ENCODE assay signal across 17 cellular contexts in the genomic region with DNA sequence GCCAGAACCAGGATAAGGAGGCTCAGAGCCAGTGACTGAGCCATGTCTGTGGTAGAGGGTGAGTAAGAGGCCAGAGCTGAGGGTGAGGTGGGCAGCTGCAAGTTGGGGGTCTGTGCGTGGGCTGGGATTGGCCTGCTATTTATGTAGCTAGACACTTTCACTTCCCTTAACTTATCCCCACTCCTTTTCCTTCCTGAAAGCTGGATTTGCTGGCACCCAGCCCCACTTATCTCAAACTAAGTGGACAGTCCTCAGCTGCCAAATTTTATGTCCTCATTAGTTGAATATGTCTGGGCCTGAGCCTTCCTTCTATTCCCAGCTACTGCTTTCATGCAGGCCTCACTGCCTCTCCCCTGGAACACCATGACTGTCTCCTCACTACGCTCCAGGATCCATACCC. TPM values are rescaled to one million over a fixed set of nuclear protein-coding genes. Genes with fewer than 3 reads are reported as not detected.
DNase-seq lines count a peak whose midpoint lies in the region; ATAC-seq and TF ChIP-seq lines count a peak whose summit lies in the region.
"Had no signal": no experiment of that assay in that cellular context is flagged by ENCODE, and none has a peak within 500 bp of the region (broad histone marks: within the 10 kb centered on the region; RNA-seq: fewer than 3 reads in every experiment).

A gene with protein sequence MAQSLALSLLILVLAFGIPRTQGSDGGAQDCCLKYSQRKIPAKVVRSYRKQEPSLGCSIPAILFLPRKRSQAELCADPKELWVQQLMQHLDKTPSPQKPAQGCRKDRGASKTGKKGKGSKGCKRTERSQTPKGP (minus strand): TSS at position 114 of the 400 bp plus-strand sequence. CDS start 70 bp downstream, at position 44.

- no peak for TF ChIP-seq POLR2A in NB4 (IDR thresholded peaks at IDR 0.05; ENCODE audit: extremely low read depth, insufficient read length)
- TF ChIP-seq POLR2A in spleen (IDR thresholded peaks at IDR 0.05): no peak

- no peaks in the 10 kb centered on the region for H3K27me3 Mint-ChIP-seq in activated naive CD4-positive, alpha-beta T cell treated with anti-CD3 and anti-CD28 coated beads for 36 hours (ENCODE audit: low read depth)
- H3K27me3 Mint-ChIP-seq in immature natural killer cell (ENCODE audit: low read depth in 3 of 3): peaks cover 5 to 14% (median 13%) of the 10 kb centered on the region in 3 donors

- WGBS in spleen, 5 donors: 33 to 80% (median 56%) methylated on average over 2 of the region's 2 CpGs

- intact Hi-C loops in spleen (cut with DNase I; ENCODE audit: low total_unique reads): no loop called here
- intact Hi-C loops in activated naive CD4-positive, alpha-beta T cell treated with anti-CD3 and anti-CD28 coated beads for 36 hours (cut with micrococcal nuclease): no loop called here

- H3K27ac ChIP-seq in spleen: peak within 1 kb of the TSS in 7 of 8 donors; percentile 29 to 57 (median 44)
- H3K27ac ChIP-seq: brain microvascular endothelial cell, GM23248, KMS-11, psoas muscle had no signal

- no peak within 1 kb of the TSS for H3K4me3 ChIP-seq in NB4 (ENCODE audit: low read depth, low read length)
- H3K4me3 ChIP-seq in spleen: no peak within 1 kb of the TSS
- H3K4me3 ChIP-seq: GM23248, psoas muscle had no signal

- ATAC-seq in left lobe of liver: peak; percentile 82
- no peak for ATAC-seq in GM18502 (IDR thresholded peaks at IDR 0.05; ENCODE audit: poor library complexity, unreplicated experiment)
- ATAC-seq: psoas muscle, T-helper 17 cell had no signal

- no peaks in the 10 kb centered on the region for H3K9me3 Mint-ChIP-seq in activated naive CD4-positive, alpha-beta T cell treated with anti-CD3 and anti-CD28 coated beads for 36 hours
- H3K9me3 Mint-ChIP-seq in immature natural killer cell: no peaks in the 10 kb centered on the region
- H3K9me3 Mint-ChIP-seq: activated CD4-positive, alpha-beta T cell treated with anti-CD3 and anti-CD28 coated beads, Interleukin-2, amount 10 ng/mL, durations not matched to agents 24 days and 14 days had no signal

- H3K36me3 ChIP-seq in spleen: no peaks in the 10 kb centered on the region
- H3K36me3 ChIP-seq: BE2C, brain microvascular endothelial cell had no signal

- H3K36me3 Mint-ChIP-seq in activated naive CD4-positive, alpha-beta T cell treated with anti-CD3 and anti-CD28 coated beads for 36 hours (ENCODE audit: low read depth): no peaks in the 10 kb centered on the region
- no peaks in the 10 kb centered on the region for H3K36me3 Mint-ChIP-seq in immature natural killer cell

- H3K4me1 Mint-ChIP-seq in activated naive CD4-positive, alpha-beta T cell treated with anti-CD3 and anti-CD28 coated beads for 36 hours (ENCODE audit: low read depth): no peaks in the 10 kb centered on the region
- no peaks in the 10 kb centered on the region for H3K4me1 Mint-ChIP-seq in immature natural killer cell
- H3K4me1 Mint-ChIP-seq: activated CD4-positive, alpha-beta T cell treated with anti-CD3 and anti-CD28 coated beads, Interleukin-2, amount 10 ng/mL, durations not matched to agents 24 days and 14 days had no signal

- no peak within 1 kb of the TSS for H3K4me3 Mint-ChIP-seq in activated naive CD4-positive, alpha-beta T cell treated with anti-CD3 and anti-CD28 coated beads for 36 hours
- H3K4me3 Mint-ChIP-seq in immature natural killer cell: no peak within 1 kb of the TSS
- H3K4me3 Mint-ChIP-seq: activated CD4-positive, alpha-beta T cell treated with anti-CD3 and anti-CD28 coated beads, Interleukin-2, amount 10 ng/mL, durations not matched to agents 24 days and 14 days; T-helper 17 cell had no signal

- no peaks in the 10 kb centered on the region for H3K27me3 ChIP-seq in spleen (replicated peaks in 1 of 7)

- CTCF ChIA-PET in activated naive CD4-positive, alpha-beta T cell treated with anti-CD3 and anti-CD28 coated beads for 36 hours (lab: Charles Lee): interaction anchor here (1.1 to 1.6 kb wide), 3 partner anchors 7 to 45 kb away, joined by 3 to 4 read pairs (median 3); no protein-coding TSS in a partner anchor

- DNase-seq in NB4 (ENCODE audit: low read depth) (peak; percentile 30), dermis microvascular lymphatic vessel endothelial cell (ENCODE audit: low read depth in 2 of 2) (peak; percentile 30 to 38), left lobe of liver (ENCODE audit: low spot score) (peak; percentile 59), spleen (no peak), immature natural killer cell (no peak)
- no peak for DNase-seq in activated naive CD4-positive, alpha-beta T cell treated with anti-CD3 and anti-CD28 coated beads for 36 hours
- DNase-seq in activated naive CD4-positive, alpha-beta T cell treated with anti-CD3 and anti-CD28 coated beads, Interleukin-2, amount 50 U/mL, for 16 hours: no peak
- DNase-seq: activated CD4-positive, alpha-beta T cell treated with anti-CD3 and anti-CD28 coated beads, Interleukin-2, amount 10 ng/mL, durations not matched to agents 24 days and 14 days; BE2C; brain microvascular endothelial cell; GM23248; midbrain; psoas muscle; stimulated activated naive CD8-positive, alpha-beta T cell treated with anti-CD3 and anti-CD28 coated beads, Interleukin-15, Interleukin-2, amounts not matched to agents 100 U/mL and 50 U/mL, for 24 hours; T-helper 17 cell had no signal

- TF ChIP-seq CTCF in NB4 (IDR thresholded peaks at IDR 0.05; ENCODE audit: low read depth, low read length) (no peak), spleen (IDR thresholded peaks at IDR 0.05 in 8 of 11, conservative IDR thresholded peaks at IDR 0.05 in 3 of 11) (no peak)

- peaks cover 0 to 20% (median 11%) of the 10 kb centered on the region in 6 donors for H3K4me1 ChIP-seq in spleen
- H3K4me1 ChIP-seq: BE2C, psoas muscle had no signal

- no peak within 1 kb of the TSS for H3K27ac Mint-ChIP-seq in activated naive CD4-positive, alpha-beta T cell treated with anti-CD3 and anti-CD28 coated beads for 36 hours
- H3K27ac Mint-ChIP-seq in immature natural killer cell: no peak within 1 kb of the TSS
- H3K27ac Mint-ChIP-seq: activated CD4-positive, alpha-beta T cell treated with anti-CD3 and anti-CD28 coated beads, Interleukin-2, amount 10 ng/mL, durations not matched to agents 24 days and 14 days; T-helper 17 cell had no signal

- H3K9me3 ChIP-seq in spleen: no peaks in the 10 kb centered on the region
- H3K9me3 ChIP-seq: BE2C, psoas muscle had no signal

RNA-seq across cellular contexts. Expression of the gene that starts here (rescaled TPM):
- total RNA-seq in dermis microvascular lymphatic vessel endothelial cell: 1.8 and 12.0 TPM in 2 replicates
- total RNA-seq in left lobe of liver: 1.7 TPM
- 100 to 1,000 TPM in 3 of 7 donors, 10 to 100 TPM in 4; 45.1 to 279 (median 81.8) TPM for total RNA-seq in spleen
- polyA plus RNA-seq in spleen: 100 to 1,000 TPM; 221 to 367 (median 312) TPM
- total RNA-seq in activated naive CD4-positive, alpha-beta T cell treated with anti-CD3 and anti-CD28 coated beads for 36 hours: not detected
- not detected for polyA plus RNA-seq in immature natural killer cell
- total RNA-seq: activated CD4-positive, alpha-beta T cell treated with anti-CD3 and anti-CD28 coated beads, Interleukin-2, amount 10 ng/mL, durations not matched to agents 24 days and 14 days; GM23248; T-helper 17 cell had no signal
- polyA plus RNA-seq: GM23248 had no signal

Comparison
In these comparisons a context has a peak if more than half of its experiments do, and no peak if none do; other contexts are left out.
1. RNA of the gene that starts here (polyA plus RNA-seq): 221 to 367 TPM in spleen; not detected in immature natural killer cell; every median in the first group is over 100 times any median in the second.
2. DNase-seq: peak in NB4 (single experiment), dermis microvascular lymphatic vessel endothelial cell (2 of 2) and left lobe of liver (single experiment); none in spleen (single experiment), activated naive CD4-positive, alpha-beta T cell treated with anti-CD3 and anti-CD28 coated beads for 36 hours (single experiment), immature natural killer cell (0 of 3) and activated naive CD4-positive, alpha-beta T cell treated with anti-CD3 and anti-CD28 coated beads, Interleukin-2, amount 50 U/mL, for 16 hours (single experiment).